ENCODE assay signal across 2 cellular contexts in genomic region chr7:30423793-30424505, GRCh38.
TF ChIP-seq lines count a peak whose summit lies in the region.

No MANE protein-coding gene starts in this region.

TF ChIP-seq in GM12878, 131 proteins besides CTCF, POLR2A, EP300 and RAD21:
- TF ChIP-seq TARDBP (IDR thresholded peaks at IDR 0.05; ENCODE audit: borderline replicate concordance) = no peak
- TF ChIP-seq, protein P1, sequence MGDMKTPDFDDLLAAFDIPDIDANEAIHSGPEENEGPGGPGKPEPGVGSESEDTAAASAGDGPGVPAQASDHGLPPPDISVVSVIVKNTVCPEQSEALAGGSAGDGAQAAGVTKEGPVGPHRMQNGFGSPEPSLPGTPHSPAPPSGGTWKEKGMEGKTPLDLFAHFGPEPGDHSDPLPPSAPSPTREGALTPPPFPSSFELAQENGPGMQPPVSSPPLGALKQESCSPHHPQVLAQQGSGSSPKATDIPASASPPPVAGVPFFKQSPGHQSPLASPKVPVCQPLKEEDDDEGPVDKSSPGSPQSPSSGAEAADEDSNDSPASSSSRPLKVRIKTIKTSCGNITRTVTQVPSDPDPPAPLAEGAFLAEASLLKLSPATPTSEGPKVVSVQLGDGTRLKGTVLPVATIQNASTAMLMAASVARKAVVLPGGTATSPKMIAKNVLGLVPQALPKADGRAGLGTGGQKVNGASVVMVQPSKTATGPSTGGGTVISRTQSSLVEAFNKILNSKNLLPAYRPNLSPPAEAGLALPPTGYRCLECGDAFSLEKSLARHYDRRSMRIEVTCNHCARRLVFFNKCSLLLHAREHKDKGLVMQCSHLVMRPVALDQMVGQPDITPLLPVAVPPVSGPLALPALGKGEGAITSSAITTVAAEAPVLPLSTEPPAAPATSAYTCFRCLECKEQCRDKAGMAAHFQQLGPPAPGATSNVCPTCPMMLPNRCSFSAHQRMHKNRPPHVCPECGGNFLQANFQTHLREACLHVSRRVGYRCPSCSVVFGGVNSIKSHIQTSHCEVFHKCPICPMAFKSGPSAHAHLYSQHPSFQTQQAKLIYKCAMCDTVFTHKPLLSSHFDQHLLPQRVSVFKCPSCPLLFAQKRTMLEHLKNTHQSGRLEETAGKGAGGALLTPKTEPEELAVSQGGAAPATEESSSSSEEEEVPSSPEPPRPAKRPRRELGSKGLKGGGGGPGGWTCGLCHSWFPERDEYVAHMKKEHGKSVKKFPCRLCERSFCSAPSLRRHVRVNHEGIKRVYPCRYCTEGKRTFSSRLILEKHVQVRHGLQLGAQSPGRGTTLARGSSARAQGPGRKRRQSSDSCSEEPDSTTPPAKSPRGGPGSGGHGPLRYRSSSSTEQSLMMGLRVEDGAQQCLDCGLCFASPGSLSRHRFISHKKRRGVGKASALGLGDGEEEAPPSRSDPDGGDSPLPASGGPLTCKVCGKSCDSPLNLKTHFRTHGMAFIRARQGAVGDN (IDR thresholded peaks at IDR 0.05) = no peak
- TF ChIP-seq CBFB (IDR thresholded peaks at IDR 0.05; ENCODE audit: low read depth) = no peak
- TF ChIP-seq CHD1 (IDR thresholded peaks at IDR 0.05; ENCODE audit: low read depth, low read length) = no peak
- TF ChIP-seq TCF12 (IDR thresholded peaks at IDR 0.05; ENCODE audit: low read depth, low read length) = no peak
- TF ChIP-seq KLF5 (IDR thresholded peaks at IDR 0.05; ENCODE audit: partially characterized antibody) = no peak
- no peak for TF ChIP-seq E2F4 (IDR thresholded peaks at IDR 0.05; ENCODE audit: low read depth, low read length)
TF ChIP-seq in GM12878: peak in this region for 0.

TF ChIP-seq in GM23338, 12 proteins besides CTCF, POLR2A, EP300 and RAD21:
- TF ChIP-seq REST (IDR thresholded peaks at IDR 0.05; ENCODE audit: unreplicated experiment) (no peak), ZNF114 (CRISPR knock-in tag; IDR thresholded peaks at IDR 0.05) (no peak), POLR2AphosphoS5 (IDR thresholded peaks at IDR 0.05; ENCODE audit: low read depth) (no peak), STAT1 (IDR thresholded peaks at IDR 0.05; ENCODE audit: unreplicated experiment) (no peak), ETS1 (IDR thresholded peaks at IDR 0.05) (no peak), ZNF331 (CRISPR knock-in tag; IDR thresholded peaks at IDR 0.05; ENCODE audit: low read depth) (no peak), EZH2 (IDR thresholded peaks at IDR 0.05; ENCODE audit: low read depth, unreplicated experiment) (no peak), EZH2phosphoT487 (IDR thresholded peaks at IDR 0.05; ENCODE audit: unreplicated experiment) (no peak), ZNF462 (CRISPR knock-in tag; IDR thresholded peaks at IDR 0.05) (no peak), NANOG (IDR thresholded peaks at IDR 0.05; ENCODE audit: borderline replicate concordance) (no peak), CREB1 (CRISPR knock-in tag; IDR thresholded peaks at IDR 0.05; ENCODE audit: low read depth) (no peak), JUNB (IDR thresholded peaks at IDR 0.05; ENCODE audit: unreplicated experiment) (no peak)
